In genomic region chr13:110712081-110712848, GRCh38 we compare ENCODE assay signal across 8 cellular contexts. TPM values are rescaled to one million over a fixed set of nuclear protein-coding genes. Genes with fewer than 3 reads are reported as not detected.
DNase-seq lines count a peak whose midpoint lies in the region; ATAC-seq and TF ChIP-seq lines count a peak whose summit lies in the region.

No MANE protein-coding gene starts in this region.

- DNase-seq in NCI-H128 (lab: John Stamatoyannopoulos, UW; ENCODE audit: unreplicated experiment) (peak; percentile 76), T follicular helper cell (ENCODE audit: low read depth) (peak; percentile 84), amniotic epithelial cell (ENCODE audit: low read depth) (peak; percentile 62), heart right ventricle (peak; percentile 84 to 87), posterior cingulate gyrus (peak; percentile 74 to 98 (median 86)), upper lobe of left lung (peak; percentile 89 to 98)

- H3K4me1 ChIP-seq in heart right ventricle (peaks cover 4 to 28% (median 21%) of the 10 kb centered on the region in 9 donors), upper lobe of left lung (peaks cover 16 to 19% (median 17%) of the 10 kb centered on the region in 4 donors)

- intact Hi-C loops in heart right ventricle (cut with DNase I): loop anchor here in 6 of 10 donors (2.0 to 10.0 kb wide), 7 partner anchors 95 to 405 kb away; partner anchors contain the start of genes ANKRD10 (in 5 of the 6), NAXD (in 3 of the 6), COL4A1 (in 1 of the 6) and COL4A2 (in 1 of the 6)
- intact Hi-C loops in posterior cingulate gyrus (cut with DNase I): no loop called here

- WGBS in heart right ventricle, 2 donors: 0% methylated on average over 51 to 58 of the region's 58 CpGs
- WGBS in upper lobe of left lung, 2 donors: 0 to 1% methylated on average over 26 to 44 of the region's 58 CpGs

- H3K4me3 ChIP-seq in GM12875 (ENCODE audit: low read depth, low read length) (peak overlapping the region; percentile 83), heart right ventricle (peak overlapping the region; percentile 79 to 98 (median 92)), upper lobe of left lung (peak overlapping the region; percentile 76 to 94 (median 82))

- H3K27me3 ChIP-seq in heart right ventricle: no peaks in the 10 kb centered on the region
- no peaks in the 10 kb centered on the region for H3K27me3 ChIP-seq in upper lobe of left lung

- H3K27ac ChIP-seq in heart right ventricle (peak overlapping the region; percentile 96 to 100 (median 100)), upper lobe of left lung (peak overlapping the region; percentile 98 to 100 (median 99))

- H3K9me3 ChIP-seq in heart right ventricle: no peaks in the 10 kb centered on the region
- no peaks in the 10 kb centered on the region for H3K9me3 ChIP-seq in upper lobe of left lung

- TF ChIP-seq CTCF in GM12875 (IDR thresholded peaks at IDR 0.05; ENCODE audit: borderline replicate concordance, insufficient read depth, low read depth, low read length) (no peak), heart right ventricle (IDR thresholded peaks at IDR 0.05) (no peak), upper lobe of left lung (IDR thresholded peaks at IDR 0.05) (peak in 1 of 6 experiments; percentile 7)

- TF ChIP-seq EP300 in upper lobe of left lung (IDR thresholded peaks at IDR 0.05): no peak

- TF ChIP-seq POLR2A in upper lobe of left lung (IDR thresholded peaks at IDR 0.05): peak in 3 of 4 donors; percentile 41 to 92 (median 66)

- no peaks in the 10 kb centered on the region for H3K36me3 ChIP-seq in heart right ventricle
- no peaks in the 10 kb centered on the region for H3K36me3 ChIP-seq in upper lobe of left lung

- peak; percentile 36 for ATAC-seq in HG02642 (IDR thresholded peaks at IDR 0.05; ENCODE audit: poor library complexity, unreplicated experiment)
- peak; percentile 59 to 79 (median 62) for ATAC-seq in heart right ventricle
- peak; percentile 81 to 83 for ATAC-seq in upper lobe of left lung (ENCODE audit: low FRiP score in 2 of 2)

RNA-seq across cellular contexts. Expression of gene ING1, which starts 1.2 kb away (rescaled TPM):
- total RNA-seq in heart right ventricle (1 to 10 TPM; 4.1 to 9.3 (median 6.3) TPM), upper lobe of left lung (10 to 100 TPM; 11.8 to 31.4 (median 17.9) TPM)
- 10 to 100 TPM in 1 of 2 donors, 1 to 10 TPM in 1; 5.4 to 15.6 TPM for polyA plus RNA-seq in heart right ventricle

RNA-seq across cellular contexts. Expression of gene CARS2, which starts 6.3 kb away (rescaled TPM):
- 10 to 100 TPM; 35.2 to 53.5 (median 42.8) TPM for total RNA-seq in heart right ventricle
- polyA plus RNA-seq in heart right ventricle: 100 to 1,000 TPM in 1 of 2 donors, 10 to 100 TPM in 1; 61.3 to 103 TPM
- 100 to 1,000 TPM in 1 of 6 donors, 10 to 100 TPM in 5; 53.2 to 107 (median 63.0) TPM for total RNA-seq in upper lobe of left lung

Comparison
In these comparisons a context has a peak if more than half of its experiments do, and no peak if none do; other contexts are left out.
1. Peak in every context shown above with its lines: DNase-seq, ATAC-seq, H3K4me3 ChIP-seq and H3K27ac ChIP-seq.